Comparison of ENCODE assay signal across 17 cellular contexts in genomic region chr3:43074482-43074881, GRCh38. TPM values are rescaled to one million over a fixed set of nuclear protein-coding genes. Genes with fewer than 3 reads are reported as not detected.
DNase-seq lines count a peak whose midpoint lies in the region; ATAC-seq lines count a peak whose summit lies in the region.
"Had no signal": no experiment of that assay in that cellular context is flagged by ENCODE, and none has a peak within 500 bp of the region (broad histone marks: within the 10 kb centered on the region; RNA-seq: fewer than 3 reads in every experiment).

No MANE protein-coding gene starts in this region.

- peaks cover 10 to 16% of the 10 kb centered on the region in 2 donors for H3K36me3 Mint-ChIP-seq in activated naive CD4-positive, alpha-beta T cell treated with anti-CD3 and anti-CD28 coated beads, Interleukin-2, amount 50 U/mL, for 72 hours
- H3K36me3 Mint-ChIP-seq in activated naive CD4-positive, alpha-beta T cell treated with anti-CD3 and anti-CD28 coated beads, Interleukin-2, amount 10 ng/mL, durations not matched to agents 7 days and 5 days, result peaks cover 9% of the 10 kb centered on the region
- peaks cover 3% of the 10 kb centered on the region for H3K36me3 Mint-ChIP-seq in T-helper 17 cell (ENCODE audit: low read depth)
- H3K36me3 Mint-ChIP-seq in stimulated activated effector memory CD8-positive, alpha-beta T cell treated with anti-CD3 and anti-CD28 coated beads, Interleukin-12 subunit alpha, Interleukin-12 subunit beta, amount 100 ng/mL, for 72 hours, result no peaks in the 10 kb centered on the region

- H3K27ac Mint-ChIP-seq in activated naive CD4-positive, alpha-beta T cell treated with anti-CD3 and anti-CD28 coated beads, Interleukin-2, amount 50 U/mL, for 72 hours, result no peak overlapping the region
- no peak overlapping the region for H3K27ac Mint-ChIP-seq in activated naive CD4-positive, alpha-beta T cell treated with anti-CD3 and anti-CD28 coated beads, Interleukin-2, amount 10 ng/mL, durations not matched to agents 7 days and 5 days
- no peak overlapping the region for H3K27ac Mint-ChIP-seq in T-helper 17 cell
- no peak overlapping the region for H3K27ac Mint-ChIP-seq in stimulated activated effector memory CD8-positive, alpha-beta T cell treated with anti-CD3 and anti-CD28 coated beads, Interleukin-12 subunit alpha, Interleukin-12 subunit beta, amount 100 ng/mL, for 72 hours
- H3K27ac Mint-ChIP-seq: B cell; CD8-positive, alpha-beta T cell; HFFc6 had no signal

- H3K27ac ChIP-seq in cingulate gyrus (ENCODE audit: low read depth, low read length), result peak overlapping the region; percentile 54
- H3K27ac ChIP-seq: BLaER1 treated with 17β-estradiol and CSF1 and Interleukin-3, amounts not matched to agents 10 nM and 100 nM had no signal

- DNase-seq in activated naive CD4-positive, alpha-beta T cell treated with anti-CD3 and anti-CD28 coated beads, Interleukin-2, amount 50 U/mL, for 72 hours (ENCODE audit: low spot score in 2 of 2), result no peak
- no peak for DNase-seq in activated naive CD4-positive, alpha-beta T cell treated with anti-CD3 and anti-CD28 coated beads, Interleukin-2, amount 10 ng/mL, durations not matched to agents 7 days and 5 days
- DNase-seq in T-helper 17 cell (no peak), NCI-H446 treated with DMSO at 0.1 percent for 48 hours (lab: John Stamatoyannopoulos, UW) (no peak), globus pallidus (ENCODE audit: low spot score) (no peak)
- peak in 1 of 2 donors; percentile 10 for DNase-seq in stimulated activated effector memory CD8-positive, alpha-beta T cell treated with anti-CD3 and anti-CD28 coated beads, Interleukin-12 subunit alpha, Interleukin-12 subunit beta, amount 100 ng/mL, for 72 hours (ENCODE audit: low spot score in 2 of 2)
- DNase-seq: Calu3; CD8-positive, alpha-beta T cell; DMS79 treated with DMSO at 0.1 percent for 48 hours; GF-D8; GOT3; H7; HFFc6 had no signal

- ATAC-seq in activated naive CD4-positive, alpha-beta T cell treated with anti-CD3 and anti-CD28 coated beads, Interleukin-2, amount 50 U/mL, for 72 hours, result peak; percentile 29 to 34
- ATAC-seq in T-helper 17 cell, result no peak
- ATAC-seq in stimulated activated effector memory CD8-positive, alpha-beta T cell treated with anti-CD3 and anti-CD28 coated beads, Interleukin-12 subunit alpha, Interleukin-12 subunit beta, amount 100 ng/mL, for 72 hours, result peak; percentile 50
- ATAC-seq: CD8-positive, alpha-beta T cell; HCT116 had no signal

- H3K27me3 Mint-ChIP-seq in activated naive CD4-positive, alpha-beta T cell treated with anti-CD3 and anti-CD28 coated beads, Interleukin-2, amount 10 ng/mL, durations not matched to agents 7 days and 5 days, result no peaks in the 10 kb centered on the region
- H3K27me3 Mint-ChIP-seq in T-helper 17 cell, result peaks cover 8% of the 10 kb centered on the region

- no peaks in the 10 kb centered on the region for H3K9me3 Mint-ChIP-seq in activated naive CD4-positive, alpha-beta T cell treated with anti-CD3 and anti-CD28 coated beads, Interleukin-2, amount 50 U/mL, for 72 hours
- no peaks in the 10 kb centered on the region for H3K9me3 Mint-ChIP-seq in activated naive CD4-positive, alpha-beta T cell treated with anti-CD3 and anti-CD28 coated beads, Interleukin-2, amount 10 ng/mL, durations not matched to agents 7 days and 5 days
- no peaks in the 10 kb centered on the region for H3K9me3 Mint-ChIP-seq in stimulated activated effector memory CD8-positive, alpha-beta T cell treated with anti-CD3 and anti-CD28 coated beads, Interleukin-12 subunit alpha, Interleukin-12 subunit beta, amount 100 ng/mL, for 72 hours
- H3K9me3 Mint-ChIP-seq: CD8-positive, alpha-beta T cell; HFFc6 had no signal

- no peaks in the 10 kb centered on the region for H3K4me1 Mint-ChIP-seq in activated naive CD4-positive, alpha-beta T cell treated with anti-CD3 and anti-CD28 coated beads, Interleukin-2, amount 10 ng/mL, durations not matched to agents 7 days and 5 days
- no peaks in the 10 kb centered on the region for H3K4me1 Mint-ChIP-seq in T-helper 17 cell
- H3K4me1 Mint-ChIP-seq in stimulated activated effector memory CD8-positive, alpha-beta T cell treated with anti-CD3 and anti-CD28 coated beads, Interleukin-12 subunit alpha, Interleukin-12 subunit beta, amount 100 ng/mL, for 72 hours, result no peaks in the 10 kb centered on the region
- H3K4me1 Mint-ChIP-seq: B cell had no signal

- H3K4me3 Mint-ChIP-seq in activated naive CD4-positive, alpha-beta T cell treated with anti-CD3 and anti-CD28 coated beads, Interleukin-2, amount 10 ng/mL, durations not matched to agents 7 days and 5 days, result no peak overlapping the region
- peak overlapping the region; percentile 33 for H3K4me3 Mint-ChIP-seq in T-helper 17 cell
- no peak overlapping the region for H3K4me3 Mint-ChIP-seq in stimulated activated effector memory CD8-positive, alpha-beta T cell treated with anti-CD3 and anti-CD28 coated beads, Interleukin-12 subunit alpha, Interleukin-12 subunit beta, amount 100 ng/mL, for 72 hours
- H3K4me3 Mint-ChIP-seq: B cell; CD8-positive, alpha-beta T cell; HFFc6 had no signal

- no peaks in the 10 kb centered on the region for H3K9me3 ChIP-seq in T-helper 17 cell (ENCODE audit: control insufficient read depth, low read length, poor library complexity, severe bottlenecking)

- CTCF ChIA-PET in activated naive CD4-positive, alpha-beta T cell treated with anti-CD3 and anti-CD28 coated beads, Interleukin-2, amount 10 ng/mL, durations not matched to agents 7 days and 5 days (lab: Charles Lee), result no interaction called here

RNA-seq across cellular contexts. Expression of gene POMGNT2, which starts 31.4 kb away (rescaled TPM):
- 1 to 10 TPM; 4.1 to 6.4 TPM for total RNA-seq in activated naive CD4-positive, alpha-beta T cell treated with anti-CD3 and anti-CD28 coated beads, Interleukin-2, amount 50 U/mL, for 72 hours
- 1 to 10 TPM; 3.2 to 5.9 TPM for total RNA-seq in T-helper 17 cell
